In genomic region chr2:219253753-219254589, GRCh38 we compare ENCODE assay signal across 1 cellular context.
TF ChIP-seq lines count a peak whose summit lies in the region.

TUBA4A (minus strand) TSS chr2:219253918; CDS start chr2:219253858, 60 bp downstream.

TF ChIP-seq in HEK293, 187 proteins besides CTCF, POLR2A, EP300 and RAD21 (continued from another document):
- TF ChIP-seq ZNF518A (tag by site-specific recombination; conservative IDR thresholded peaks at IDR 0.05; ENCODE audit: low read depth) (no peak), ZNF341 (tag by site-specific recombination; IDR thresholded peaks at IDR 0.05; ENCODE audit: low read depth) (peak; percentile 19; the same call in 1 of the 2 replicates), GLIS1 (tag by site-specific recombination; IDR thresholded peaks at IDR 0.05) (peak; percentile 92), ZBTB10 (tag by site-specific recombination; IDR thresholded peaks at IDR 0.05) (peak; percentile 16; the same call in 1 of the 2 replicates), ZNF558 (tag by site-specific recombination; IDR thresholded peaks at IDR 0.05) (no peak), ZBTB8A (tag by site-specific recombination; IDR thresholded peaks at IDR 0.05) (peak; percentile 20; the same call in 1 of the 2 replicates), ZFHX2 (tag by site-specific recombination; conservative IDR thresholded peaks at IDR 0.05) (peak; percentile 42), ZNF138 (tag by site-specific recombination; IDR thresholded peaks at IDR 0.05; ENCODE audit: borderline replicate concordance) (no peak), KLF8 (tag by site-specific recombination; IDR thresholded peaks at IDR 0.05) (peak; percentile 55; the same call in 1 of the 2 replicates), GLIS2 (tag by site-specific recombination; IDR thresholded peaks at IDR 0.05) (peak; percentile 88), KLF10 (tag by site-specific recombination; IDR thresholded peaks at IDR 0.05) (peak; percentile 43; the same call in 1 of the 2 replicates), ZXDB (tag by site-specific recombination; IDR thresholded peaks at IDR 0.05) (0 out of 2 replicates have a peak, but pooled peaks have one; percentile 17), PATZ1 (tag by site-specific recombination; IDR thresholded peaks at IDR 0.05) (peak; percentile 84), ZNF423 (tag by site-specific recombination; IDR thresholded peaks at IDR 0.05) (peak; percentile 55), ZNF362 (tag by site-specific recombination; IDR thresholded peaks at IDR 0.05) (no peak)
- TF ChIP-seq, protein P1, sequence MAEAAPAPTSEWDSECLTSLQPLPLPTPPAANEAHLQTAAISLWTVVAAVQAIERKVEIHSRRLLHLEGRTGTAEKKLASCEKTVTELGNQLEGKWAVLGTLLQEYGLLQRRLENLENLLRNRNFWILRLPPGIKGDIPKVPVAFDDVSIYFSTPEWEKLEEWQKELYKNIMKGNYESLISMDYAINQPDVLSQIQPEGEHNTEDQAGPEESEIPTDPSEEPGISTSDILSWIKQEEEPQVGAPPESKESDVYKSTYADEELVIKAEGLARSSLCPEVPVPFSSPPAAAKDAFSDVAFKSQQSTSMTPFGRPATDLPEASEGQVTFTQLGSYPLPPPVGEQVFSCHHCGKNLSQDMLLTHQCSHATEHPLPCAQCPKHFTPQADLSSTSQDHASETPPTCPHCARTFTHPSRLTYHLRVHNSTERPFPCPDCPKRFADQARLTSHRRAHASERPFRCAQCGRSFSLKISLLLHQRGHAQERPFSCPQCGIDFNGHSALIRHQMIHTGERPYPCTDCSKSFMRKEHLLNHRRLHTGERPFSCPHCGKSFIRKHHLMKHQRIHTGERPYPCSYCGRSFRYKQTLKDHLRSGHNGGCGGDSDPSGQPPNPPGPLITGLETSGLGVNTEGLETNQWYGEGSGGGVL (tag by site-specific recombination; IDR thresholded peaks at IDR 0.05): peak; percentile 55; the same call in 1 of the 2 replicates
